ENCODE assay signal across 1 cellular context in genomic region chr11:118791961-118792578, GRCh38.
TF ChIP-seq lines count a peak whose summit lies in the region.

No MANE protein-coding gene starts in this region.

TF ChIP-seq in IMR-90, 13 proteins besides CTCF, POLR2A, EP300 and RAD21 (continued from another document):
- no peak for TF ChIP-seq USF2 (IDR thresholded peaks at IDR 0.05; ENCODE audit: low read depth, low read length)
- no peak for TF ChIP-seq CHD1 (IDR thresholded peaks at IDR 0.05; ENCODE audit: low read depth, low read length)
- no peak for TF ChIP-seq CEBPB (IDR thresholded peaks at IDR 0.05; ENCODE audit: low read depth, low read length)
- no peak for TF ChIP-seq NFE2L2 (IDR thresholded peaks at IDR 0.05; ENCODE audit: low read depth, low read length)
